In the genomic region with DNA sequence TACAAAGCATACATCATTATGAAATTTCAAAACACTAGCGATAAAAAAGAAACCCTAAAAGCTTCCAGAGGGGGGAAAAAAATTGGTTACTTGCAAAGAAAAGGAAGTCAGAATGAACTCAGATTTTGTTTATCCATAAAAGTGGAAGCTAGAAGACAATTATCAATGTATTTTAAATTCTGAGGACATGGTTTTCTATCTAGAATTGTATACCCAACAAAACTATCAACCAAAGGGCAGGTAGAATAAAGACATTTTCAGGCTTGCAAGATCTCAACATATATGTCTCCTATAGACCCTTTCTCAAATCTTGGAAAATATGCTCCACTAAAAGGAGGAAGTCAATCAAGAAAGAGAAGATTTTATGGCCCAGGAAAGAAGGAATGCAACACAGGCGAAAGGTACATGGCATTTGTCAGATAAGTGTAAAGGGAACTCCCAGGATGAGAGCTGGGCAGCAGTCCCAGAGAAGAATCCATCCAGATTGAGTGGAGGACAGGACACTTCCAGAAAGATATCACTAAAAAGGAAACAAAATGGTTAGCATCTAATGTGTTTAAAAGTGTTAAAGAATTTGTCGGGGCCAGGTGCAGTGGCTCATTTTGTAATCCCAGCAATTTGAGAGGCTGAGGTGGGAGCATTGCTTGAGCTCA, we compare ENCODE assay signal across 27 cellular contexts.
"Had no signal": no experiment of that assay in that cellular context is flagged by ENCODE, and none has a peak within 500 bp of the region (broad histone marks: within the 10 kb centered on the region; RNA-seq: fewer than 3 reads in every experiment).

No MANE protein-coding gene starts in this region.

- H3K9me3 ChIP-seq: ovary, psoas muscle, suprapubic skin, testis, tibial artery, transverse colon, upper lobe of right lung, uterus had no signal

- H2AFZ ChIP-seq: neural progenitor cell, parathyroid adenoma had no signal

- H3K4me1 ChIP-seq: psoas muscle, spleen, suprapubic skin, testis, tibial artery, transverse colon, upper lobe of right lung, uterus had no signal

- H3K36me3 ChIP-seq: neural progenitor cell, ovary, spleen, suprapubic skin, tibial artery, transverse colon, upper lobe of right lung, uterus had no signal

- H3K9ac ChIP-seq: neural progenitor cell, parathyroid adenoma had no signal

- H3K27me3 ChIP-seq: ovary, suprapubic skin, testis, transverse colon, upper lobe of right lung, uterus had no signal

- H3K4me3 ChIP-seq: neural progenitor cell, ovary, psoas muscle, skin epidermis, smooth muscle cell, spleen, suprapubic skin, testis, tibial artery, transverse colon, upper lobe of right lung, uterus had no signal

- H3K79me2 ChIP-seq: parathyroid adenoma had no signal

- H3K4me2 ChIP-seq: neural progenitor cell, smooth muscle cell had no signal

- H3K27ac ChIP-seq: neural progenitor cell, ovary, parathyroid adenoma, psoas muscle, skin epidermis, spleen, suprapubic skin, testis, tibial artery, transverse colon, upper lobe of right lung, uterus had no signal

- ATAC-seq: natural killer cell; psoas muscle; right cardiac atrium; sciatic nerve; stimulated activated memory B cell treated with anti-CD40 and anti-IgM and Interleukin-4, amounts not matched to agents 10 μg/mL and 1 μg/mL and 100 μg/mL, for 72 hours; stimulated activated naive CD8-positive, alpha-beta T cell treated with anti-CD3 and anti-CD28 coated beads, Interleukin-15, amount 100 ng/mL, for 72 hours; stimulated activated naive CD8-positive, alpha-beta T cell treated with anti-CD3 and anti-CD28 coated beads, Interleukin-15, Interleukin-2, amounts not matched to agents 100 U/mL and 50 U/mL, for 24 hours; upper lobe of right lung had no signal

- DNase-seq: natural killer cell; occipital lobe; ovary; psoas muscle; spleen; stimulated activated CD4-positive, alpha-beta T cell treated with anti-CD3 and anti-CD28 coated beads, Interleukin-12 subunit alpha, Interleukin-12 subunit beta, amount 100 ng/mL, for 4 hours; stimulated activated CD4-positive, alpha-beta T cell treated with anti-CD3 and anti-CD28 coated beads, Interleukin-1b, Interleukin-23, amount 100 ng/mL, for 48 hours; stimulated activated CD4-positive, alpha-beta T cell treated with anti-CD3 and anti-CD28 coated beads, Interleukin-4, amount 100 ng/mL, for 1 hour; stimulated activated CD4-positive, alpha-beta T cell treated with anti-CD3 and anti-CD28 coated beads, Interleukin-4, amount 100 ng/mL, for 4 hours; stimulated activated CD8-positive, alpha-beta memory T cell treated with anti-CD3 and anti-CD28 coated beads, Interleukin-4, amount 100 ng/mL, for 48 hours; stimulated activated naive CD4-positive, alpha-beta T cell; stimulated activated naive CD8-positive, alpha-beta T cell treated with anti-CD3 and anti-CD28 coated beads, Interleukin-15, amount 100 ng/mL, for 72 hours; stimulated activated naive CD8-positive, alpha-beta T cell treated with anti-CD3 and anti-CD28 coated beads, Interleukin-15, Interleukin-2, amounts not matched to agents 100 U/mL and 50 U/mL, for 24 hours; substantia nigra; testis; tibial artery; transverse colon; upper lobe of right lung; uterus had no signal
